ENCODE assay signal across 8 cellular contexts in the genomic region with DNA sequence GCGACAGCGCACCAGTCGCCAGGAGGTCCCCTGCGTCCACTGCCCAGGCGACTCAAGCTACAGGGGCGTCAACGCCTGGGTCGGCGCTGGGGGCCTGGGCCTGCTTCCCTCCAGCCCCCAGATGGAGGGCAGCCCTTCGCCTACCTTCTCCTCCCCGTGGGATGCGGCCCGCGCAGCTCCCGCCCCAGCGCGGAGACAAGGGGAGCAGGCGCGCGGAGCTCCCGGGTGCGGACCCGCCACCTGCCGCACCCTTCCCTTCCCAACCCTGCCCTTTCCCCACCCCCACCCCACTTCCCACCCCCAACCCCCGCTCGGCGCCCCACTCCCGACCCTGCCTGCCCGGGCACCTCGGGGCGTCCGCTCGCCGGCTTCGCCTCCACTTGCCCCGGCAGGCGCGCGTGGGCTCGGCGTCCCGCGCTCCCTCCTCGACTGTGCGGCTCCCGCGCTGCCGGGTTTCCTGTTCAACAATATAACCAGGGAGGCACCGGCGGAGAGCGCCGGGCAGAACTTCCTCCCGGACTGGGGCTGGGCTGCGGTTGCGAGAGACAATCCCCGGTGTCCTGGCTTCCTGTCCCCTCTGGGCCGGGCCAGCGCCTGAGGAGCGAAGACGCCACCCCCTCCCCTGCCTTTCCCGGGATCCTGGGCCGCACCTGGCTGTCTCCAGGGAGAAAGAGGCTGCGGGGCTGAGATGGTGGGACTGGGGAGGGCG. TPM values are rescaled to one million over a fixed set of nuclear protein-coding genes. Genes with fewer than 3 reads are reported as not detected.
DNase-seq lines count a peak whose midpoint lies in the region; ATAC-seq and TF ChIP-seq lines count a peak whose summit lies in the region.

A gene with protein sequence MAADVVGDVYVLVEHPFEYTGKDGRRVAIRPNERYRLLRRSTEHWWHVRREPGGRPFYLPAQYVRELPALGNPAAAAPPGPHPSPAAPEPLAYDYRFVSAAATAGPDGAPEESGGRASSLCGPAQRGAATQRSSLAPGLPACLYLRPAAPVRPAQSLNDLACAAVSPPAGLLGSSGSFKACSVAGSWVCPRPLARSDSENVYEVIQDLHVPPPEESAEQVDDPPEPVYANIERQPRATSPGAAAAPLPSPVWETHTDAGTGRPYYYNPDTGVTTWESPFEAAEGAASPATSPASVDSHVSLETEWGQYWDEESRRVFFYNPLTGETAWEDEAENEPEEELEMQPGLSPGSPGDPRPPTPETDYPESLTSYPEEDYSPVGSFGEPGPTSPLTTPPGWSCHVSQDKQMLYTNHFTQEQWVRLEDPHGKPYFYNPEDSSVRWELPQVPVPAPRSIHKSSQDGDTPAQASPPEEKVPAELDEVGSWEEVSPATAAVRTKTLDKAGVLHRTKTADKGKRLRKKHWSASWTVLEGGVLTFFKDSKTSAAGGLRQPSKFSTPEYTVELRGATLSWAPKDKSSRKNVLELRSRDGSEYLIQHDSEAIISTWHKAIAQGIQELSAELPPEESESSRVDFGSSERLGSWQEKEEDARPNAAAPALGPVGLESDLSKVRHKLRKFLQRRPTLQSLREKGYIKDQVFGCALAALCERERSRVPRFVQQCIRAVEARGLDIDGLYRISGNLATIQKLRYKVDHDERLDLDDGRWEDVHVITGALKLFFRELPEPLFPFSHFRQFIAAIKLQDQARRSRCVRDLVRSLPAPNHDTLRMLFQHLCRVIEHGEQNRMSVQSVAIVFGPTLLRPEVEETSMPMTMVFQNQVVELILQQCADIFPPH (minus strand): TSS at position 466 of the 709 bp plus-strand sequence. CDS start 2,591 bp downstream, outside the sequence.

- ATAC-seq in HG02938 (IDR thresholded peaks at IDR 0.05; ENCODE audit: unreplicated experiment): no peak

- H3K27ac Mint-ChIP-seq in type B pancreatic cell: peak within 1 kb of the TSS; percentile 98

- no peak for TF ChIP-seq CTCF in type B pancreatic cell (conservative IDR thresholded peaks at IDR 0.05)

- H3K9me3 ChIP-seq in duodenal mucosa (ENCODE audit: control insufficient read depth in 1 of 2, low read length in 2 of 2) (no peaks in the 10 kb centered on the region), mesenchymal stem cell (ENCODE audit: control insufficient read depth, low read length) (no peaks in the 10 kb centered on the region)

- H2BK12ac ChIP-seq in mesenchymal stem cell (ENCODE audit: low read length in 2 of 2): peak within 1 kb of the TSS in 1 of 2 experiments; percentile 47

- H4K8ac ChIP-seq in mesenchymal stem cell (ENCODE audit: low read length): peak within 1 kb of the TSS; percentile 17

- H2AK5ac ChIP-seq in mesenchymal stem cell (ENCODE audit: low read length, severe bottlenecking): no peak within 1 kb of the TSS

- peaks cover 8% of the 10 kb centered on the region for H3K4me1 Mint-ChIP-seq in type B pancreatic cell (ENCODE audit: unreplicated experiment)

- H3K27ac ChIP-seq in duodenal mucosa (ENCODE audit: low read depth, low read length): peak within 1 kb of the TSS; percentile 20
- no peak within 1 kb of the TSS for H3K27ac ChIP-seq in mesenchymal stem cell (ENCODE audit: low read length, poor library complexity, severe bottlenecking)

- H3K4me3 Mint-ChIP-seq in type B pancreatic cell: peak within 1 kb of the TSS; percentile 87

- no peaks in the 10 kb centered on the region for H3K36me3 Mint-ChIP-seq in type B pancreatic cell

- H3K36me3 ChIP-seq in duodenal mucosa (ENCODE audit: control insufficient read depth in 1 of 2, insufficient read depth in 2 of 2, low read length in 2 of 2) (peaks cover 4 to 14% of the 10 kb centered on the region in 2 donors), mesenchymal stem cell (ENCODE audit: control insufficient read depth in 1 of 2, insufficient read depth in 2 of 2, low read depth in 1 of 2, low read length in 2 of 2) (peaks cover 24 to 31% of the 10 kb centered on the region in 2 experiments)

- no peaks in the 10 kb centered on the region for H3K79me1 ChIP-seq in mesenchymal stem cell (replicated peaks; ENCODE audit: low read length, poor library complexity, severe bottlenecking)

- no peak within 1 kb of the TSS for H3K23ac ChIP-seq in mesenchymal stem cell (ENCODE audit: low read length in 2 of 2)

- peak within 1 kb of the TSS; percentile 25 to 70 for H3K9ac ChIP-seq in duodenal mucosa (ENCODE audit: low read depth in 1 of 2, low read length in 2 of 2)
- peak within 1 kb of the TSS; percentile 57 for H3K9ac ChIP-seq in mesenchymal stem cell (ENCODE audit: low read length)

- under 1% methylated on average over 34 of the region's 64 CpGs for WGBS in mesenchymal stem cell

- H3K27me3 ChIP-seq in duodenal mucosa (ENCODE audit: control insufficient read depth in 1 of 2, insufficient read depth in 2 of 2, low read length in 2 of 2) (peaks cover 0 to 6% of the 10 kb centered on the region in 2 donors), mesenchymal stem cell (ENCODE audit: control insufficient read depth in 1 of 2, insufficient read depth in 1 of 2, low read length in 2 of 2) (peaks cover 20 to 30% of the 10 kb centered on the region in 2 experiments)

- H2BK5ac ChIP-seq in mesenchymal stem cell (ENCODE audit: low read depth, low read length, poor library complexity, severe bottlenecking): no peak within 1 kb of the TSS

- H3K18ac ChIP-seq in mesenchymal stem cell (ENCODE audit: low read depth in 1 of 2, low read length in 2 of 2): peak within 1 kb of the TSS; percentile 49 to 50

- H2BK120ac ChIP-seq in mesenchymal stem cell (ENCODE audit: low read depth, low read length): no peak within 1 kb of the TSS

- H2BK15ac ChIP-seq in mesenchymal stem cell (ENCODE audit: low read depth, poor library complexity, severe bottlenecking): peak within 1 kb of the TSS; percentile 97

- peak within 1 kb of the TSS; percentile 90 for H3K4me2 ChIP-seq in mesenchymal stem cell (ENCODE audit: low read length, poor library complexity, severe bottlenecking)

- H2AFZ ChIP-seq in mesenchymal stem cell (ENCODE audit: low read depth, low read length): peak within 1 kb of the TSS; percentile 56

- no peaks in the 10 kb centered on the region for H3K9me3 Mint-ChIP-seq in type B pancreatic cell

- no peak within 1 kb of the TSS for H3K4ac ChIP-seq in mesenchymal stem cell (ENCODE audit: low read depth in 1 of 2, low read length in 2 of 2)

- H3K27me3 Mint-ChIP-seq in type B pancreatic cell: peaks cover 33% of the 10 kb centered on the region

- H3K4me3 ChIP-seq in duodenal mucosa (ENCODE audit: low read depth in 1 of 2, low read length in 2 of 2) (peak within 1 kb of the TSS; percentile 70 to 72), mesenchymal stem cell (ENCODE audit: insufficient read depth in 1 of 2, low read depth in 1 of 2, low read length in 2 of 2) (peak within 1 kb of the TSS; percentile 46 to 73)

- peak; percentile 27 for DNase-seq in NCI-H2196 (lab: John Stamatoyannopoulos, UW; ENCODE audit: unreplicated experiment)
- DNase-seq in NCI-H2196 treated with DMSO at 0.1 percent for 48 hours (lab: John Stamatoyannopoulos, UW; ENCODE audit: unreplicated experiment): no peak
- DNase-seq in RPMI7951 (ENCODE audit: low read depth): peak; percentile 16
- DNase-seq in mesenchymal stem cell: peak; percentile 13
- no peak for DNase-seq in type B pancreatic cell (ENCODE audit: extremely low spot score, unreplicated experiment)
- no peak for DNase-seq in effector CD8-positive, alpha-beta T cell (lab: John Stamatoyannopoulos, UW)

- H4K91ac ChIP-seq in mesenchymal stem cell (ENCODE audit: low read length): no peak within 1 kb of the TSS

- H3K14ac ChIP-seq in mesenchymal stem cell (ENCODE audit: low read length in 2 of 2): no peak within 1 kb of the TSS

- peaks cover 21 to 39% of the 10 kb centered on the region in 2 donors for H3K4me1 ChIP-seq in duodenal mucosa (ENCODE audit: control insufficient read depth in 1 of 2, insufficient read depth in 2 of 2, low read length in 2 of 2)
- peaks cover 55% of the 10 kb centered on the region for H3K4me1 ChIP-seq in mesenchymal stem cell (ENCODE audit: control insufficient read depth, insufficient read depth, low read depth, low read length)

RNA-seq across cellular contexts. Expression of the gene that starts here (rescaled TPM):
- 0.29 and 0.72 TPM in 2 replicates for total RNA-seq in RPMI7951 (2014; rRNA removed; shearing (Covaris generic))
- polyA plus RNA-seq in mesenchymal stem cell (2013, experiment 1 of 2): 0.75 TPM
- 0.51 TPM for polyA plus RNA-seq in mesenchymal stem cell (2013, experiment 2 of 2)
- total RNA-seq in type B pancreatic cell (ENCODE audit: low replicate concordance): 26.8 and 56.2 TPM in 2 replicates

Comparison
In these comparisons a context has a peak if more than half of its experiments do, and no peak if none do; other contexts are left out.
1. RNA of the gene that starts here (total RNA-seq): 26.8 to 56.2 TPM in type B pancreatic cell; 0.29 to 0.72 TPM in RPMI7951; every median in the first group is over 10 times any median in the second.
2. DNase-seq: peak in NCI-H2196 (single experiment) and mesenchymal stem cell (single experiment); none in NCI-H2196 treated with DMSO at 0.1 percent for 48 hours (single experiment), type B pancreatic cell (single experiment) and effector CD8-positive, alpha-beta T cell (single experiment).
3. Peak in DNase-seq in RPMI7951; RNA of the gene not detected or under 1 TPM.